5 cellular contexts compared by ENCODE assay signal in the genomic region with DNA sequence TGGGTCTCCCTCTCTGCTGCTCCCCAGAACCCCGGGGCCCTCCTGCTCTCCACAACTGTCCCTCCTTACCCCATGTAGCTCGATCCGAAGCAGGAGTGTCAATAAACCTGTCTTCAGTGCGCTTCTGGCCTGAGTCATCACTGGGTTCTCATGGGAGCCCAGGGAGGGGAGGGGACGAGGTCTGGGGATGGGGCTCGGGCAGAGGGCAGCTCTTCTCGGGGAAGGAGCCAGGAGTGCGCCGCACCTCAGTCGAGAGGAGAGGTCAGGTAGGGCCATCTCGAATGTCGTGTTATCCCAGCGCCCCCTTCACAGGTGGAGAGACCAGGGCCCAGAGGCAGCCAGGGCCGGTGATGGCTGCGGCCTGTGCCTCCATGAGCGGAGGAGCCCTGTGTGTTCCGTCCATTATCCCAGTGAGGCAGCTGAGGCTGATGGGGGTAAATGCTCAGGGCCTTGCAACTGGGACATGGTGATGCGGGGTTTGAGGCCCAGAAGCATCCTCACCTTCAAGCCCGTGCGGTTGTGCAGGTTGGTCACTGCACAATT.
"Had no signal": no experiment of that assay in that cellular context is flagged by ENCODE, and none has a peak within 500 bp of the region (broad histone marks: within the 10 kb centered on the region; RNA-seq: fewer than 3 reads in every experiment).

No MANE protein-coding gene starts in this region.

- H3K36me3 Mint-ChIP-seq: activated naive CD4-positive, alpha-beta T cell treated with anti-CD3 and anti-CD28 coated beads, Interleukin-2, amount 50 U/mL, for 24 hours; stimulated activated memory B cell treated with anti-CD40 and anti-IgM and Interleukin-4, amounts not matched to agents 10 μg/mL and 1 μg/mL and 100 μg/mL, for 72 hours had no signal

- H3K9me3 Mint-ChIP-seq: activated naive CD4-positive, alpha-beta T cell treated with anti-CD3 and anti-CD28 coated beads, Interleukin-2, amount 50 U/mL, for 24 hours; memory B cell; naive thymus-derived CD8-positive, alpha-beta T cell; stimulated activated memory B cell treated with anti-CD40 and anti-IgM and Interleukin-4, amounts not matched to agents 10 μg/mL and 1 μg/mL and 100 μg/mL, for 72 hours had no signal

- H3K4me3 Mint-ChIP-seq: activated naive CD4-positive, alpha-beta T cell treated with anti-CD3 and anti-CD28 coated beads, Interleukin-2, amount 50 U/mL, for 24 hours; memory B cell; naive thymus-derived CD8-positive, alpha-beta T cell; stimulated activated memory B cell treated with anti-CD40 and anti-IgM and Interleukin-4, amounts not matched to agents 10 μg/mL and 1 μg/mL and 100 μg/mL, for 72 hours had no signal

- H3K27ac Mint-ChIP-seq: activated naive CD4-positive, alpha-beta T cell treated with anti-CD3 and anti-CD28 coated beads, Interleukin-2, amount 50 U/mL, for 24 hours; memory B cell; stimulated activated memory B cell treated with anti-CD40 and anti-IgM and Interleukin-4, amounts not matched to agents 10 μg/mL and 1 μg/mL and 100 μg/mL, for 72 hours had no signal

- H3K9me3 ChIP-seq: transverse colon had no signal

- H3K27me3 ChIP-seq: transverse colon had no signal

- H3K27me3 Mint-ChIP-seq: activated naive CD4-positive, alpha-beta T cell treated with anti-CD3 and anti-CD28 coated beads, Interleukin-2, amount 50 U/mL, for 24 hours; memory B cell; naive thymus-derived CD8-positive, alpha-beta T cell; stimulated activated memory B cell treated with anti-CD40 and anti-IgM and Interleukin-4, amounts not matched to agents 10 μg/mL and 1 μg/mL and 100 μg/mL, for 72 hours had no signal

- H3K4me1 Mint-ChIP-seq: activated naive CD4-positive, alpha-beta T cell treated with anti-CD3 and anti-CD28 coated beads, Interleukin-2, amount 50 U/mL, for 24 hours; stimulated activated memory B cell treated with anti-CD40 and anti-IgM and Interleukin-4, amounts not matched to agents 10 μg/mL and 1 μg/mL and 100 μg/mL, for 72 hours had no signal

- H3K4me1 ChIP-seq: transverse colon had no signal

- H3K4me3 ChIP-seq: transverse colon had no signal
